In the genomic region with DNA sequence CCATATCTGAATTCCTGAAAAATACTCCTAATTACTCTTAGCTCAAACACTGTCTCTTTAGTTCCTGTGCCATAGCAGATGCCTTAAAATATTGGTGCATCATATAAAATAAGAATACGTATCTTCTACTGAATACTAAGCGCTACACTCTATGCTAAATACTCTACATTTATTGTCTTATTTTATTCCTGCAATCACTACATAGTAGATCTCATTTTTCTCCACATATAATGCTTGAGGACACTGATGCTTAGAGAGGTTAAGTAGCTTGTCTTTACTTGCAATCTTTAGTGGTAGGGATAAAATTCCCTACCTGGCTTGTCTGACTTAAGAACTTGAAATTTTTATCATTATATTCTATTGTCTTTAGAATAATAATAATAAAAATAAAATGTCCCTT, we compare ENCODE assay signal across 26 cellular contexts.
"Had no signal": no experiment of that assay in that cellular context is flagged by ENCODE, and none has a peak within 500 bp of the region (broad histone marks: within the 10 kb centered on the region; RNA-seq: fewer than 3 reads in every experiment).

No MANE protein-coding gene starts in this region.

- DNase-seq: activated B cell treated with CpG ODN at 0.5 μM for 24 hours; activated CD4-positive, alpha-beta memory T cell treated with anti-CD3 and anti-CD28 coated beads for 36 hours; activated CD4-positive, alpha-beta T cell treated with anti-CD3 and anti-CD28 coated beads for 48 hours; activated CD4-positive, alpha-beta T cell treated with anti-CD3 and anti-CD28 coated beads, Interleukin-2, amount 50 U/mL, for 1 hour; activated CD4-positive, alpha-beta T cell treated with anti-CD3 and anti-CD28 coated beads, Interleukin-2, amount 50 U/mL, for 4 hours; activated CD4-positive, CD25-positive, alpha-beta regulatory T cell treated with anti-CD3 and anti-CD28 coated beads, Interleukin-2, amount 50 U/mL, for 72 hours; activated CD8-positive, alpha-beta memory T cell treated with anti-CD3 and anti-CD28 coated beads, Interleukin-2, amount 50 U/mL, for 4 hours; activated CD8-positive, alpha-beta T cell treated with anti-CD3 and anti-CD28 coated beads for 36 hours; activated effector memory CD4-positive, alpha-beta T cell treated with anti-CD3 and anti-CD28 coated beads, Interleukin-2, amount 50 U/mL, for 16 hours; activated gamma-delta T cell treated with Interleukin-2 at 50 U/mL for 16 hours; activated naive CD4-positive, alpha-beta T cell; activated naive CD4-positive, alpha-beta T cell treated with anti-CD3 and anti-CD28 coated beads, Interleukin-2, amount 10 ng/mL, durations not matched to agents 7 days and 5 days; activated naive CD8-positive, alpha-beta T cell treated with anti-CD3 and anti-CD28 coated beads, Interleukin-2, amount 10 ng/mL, durations not matched to agents 7 days and 5 days; activated naive CD8-positive, alpha-beta T cell treated with anti-CD3 and anti-CD28 coated beads, Interleukin-2, amount 50 U/mL, for 24 hours; activated T-cell treated with anti-CD3 and anti-CD28 coated beads for 4 hours; activated T-cell treated with anti-CD3 and anti-CD28 coated beads, Interleukin-2, amount 50 U/mL, for 1 hour; activated T-cell treated with anti-CD3 and anti-CD28 coated beads, Interleukin-2, amount 50 U/mL, for 4 hours; activated T-cell treated with anti-CD3 and anti-CD28 coated beads, Interleukin-2, amount 50 U/mL, for 72 hours; amygdala; anterior cingulate cortex; caudate nucleus; cerebellar nuclear complex; colonic mucosa; T-helper 2 cell; T-helper 9 cell had no signal

- ATAC-seq: activated CD8-positive, alpha-beta T cell treated with anti-CD3 and anti-CD28 coated beads for 36 hours; activated naive CD8-positive, alpha-beta T cell treated with anti-CD3 and anti-CD28 coated beads, Interleukin-2, amount 50 U/mL, for 24 hours; activated T-cell treated with anti-CD3 and anti-CD28 coated beads, Interleukin-2, amount 50 U/mL, for 4 hours; activated T-helper 17 cell treated with anti-CD3 and anti-CD28 coated beads, Interleukin-2, amount 50 U/mL, for 72 hours had no signal
